13 cellular contexts compared by ENCODE assay signal in the genomic region with DNA sequence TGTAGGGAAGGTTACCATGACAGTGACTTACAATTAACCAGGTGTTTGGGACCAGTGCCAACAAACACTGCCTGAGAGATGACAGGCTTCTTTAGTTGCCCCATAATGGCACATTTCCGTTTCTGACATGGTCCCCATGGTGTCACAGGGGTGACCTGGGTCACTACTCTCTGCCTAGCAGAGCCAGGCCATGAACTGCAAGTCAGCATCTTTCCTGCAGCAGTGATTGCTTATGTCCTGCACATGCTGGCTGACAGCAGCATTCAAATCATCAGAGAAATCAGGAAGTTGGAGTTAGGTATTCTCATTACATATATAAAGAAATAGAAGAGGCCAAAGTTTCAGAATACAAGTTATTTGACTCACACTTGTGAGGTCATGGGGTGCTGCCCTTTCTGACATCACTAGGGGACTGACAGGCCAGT. TPM values are rescaled to one million over a fixed set of nuclear protein-coding genes. Genes with fewer than 3 reads are reported as not detected.
DNase-seq lines count a peak whose midpoint lies in the region; ATAC-seq, FAIRE-seq and TF ChIP-seq lines count a peak whose summit lies in the region.
"Had no signal": no experiment of that assay in that cellular context is flagged by ENCODE, and none has a peak within 500 bp of the region (broad histone marks: within the 10 kb centered on the region; RNA-seq: fewer than 3 reads in every experiment).

No MANE protein-coding gene starts in this region.

- no peak for FAIRE-seq in pancreas (lab: Jason Lieb, UNC)
- FAIRE-seq: endothelial cell of umbilical vein had no signal

- H3K9me3 ChIP-seq in OCI-LY7 (ENCODE audit: low read length): no peaks in the 10 kb centered on the region; the same call in 1 of the 2 replicates
- no peaks in the 10 kb centered on the region for H3K9me3 ChIP-seq in pancreas

- peak overlapping the region; percentile 82 for H2AFZ ChIP-seq in OCI-LY7 (ENCODE audit: low read length)

- H3K4me3 ChIP-seq in OCI-LY7 (ENCODE audit: low read depth, low read length, poor library complexity, severe bottlenecking) (no peak overlapping the region), pancreas (no peak overlapping the region)

- no peak overlapping the region for H3K27ac ChIP-seq in OCI-LY7 (ENCODE audit: low read depth, low read length, poor library complexity, severe bottlenecking)
- H3K27ac ChIP-seq in pancreas: no peak overlapping the region

- H3K27me3 ChIP-seq in pancreas: no peaks in the 10 kb centered on the region

- DNase-seq in NCI-H2081 (lab: John Stamatoyannopoulos, UW) (peak; percentile 31 to 78), NCI-H2081 treated with DMSO at 0.1 percent for 48 hours (lab: John Stamatoyannopoulos, UW) (no peak), HT-29 (ENCODE audit: low spot score) (peak; percentile 21), OCI-LY7 (ENCODE audit: low spot score) (peak; percentile 54), pancreas (no peak), posterior cingulate gyrus (no peak), GM19238 (ENCODE audit: insufficient read length, low spot score) (no peak)
- DNase-seq: activated CD4-positive, alpha-beta T cell treated with anti-CD3 and anti-CD28 coated beads for 4 hours; DMS79 treated with DMSO at 0.1 percent for 48 hours; retina had no signal

- H3K4me1 ChIP-seq in OCI-LY7 (ENCODE audit: insufficient read depth, low read length, poor library complexity, severe bottlenecking) (peaks cover 40% of the 10 kb centered on the region), pancreas (peaks cover 0 to 13% (median 7%) of the 10 kb centered on the region in 3 donors)

- intact Hi-C loops in OCI-LY7 (cut with micrococcal nuclease; ENCODE audit: unreplicated experiment) (no loop called here), pancreas (cut with DNase I) (no loop called here), posterior cingulate gyrus (cut with DNase I) (no loop called here)

- H3K4me2 ChIP-seq in OCI-LY7 (ENCODE audit: low read length): peak overlapping the region; percentile 62

- no peaks in the 10 kb centered on the region for H3K9me2 ChIP-seq in OCI-LY7 (ENCODE audit: insufficient read depth, low read length)

- H3K36me3 ChIP-seq in OCI-LY7 (ENCODE audit: insufficient read depth, low read length): no peaks in the 10 kb centered on the region
- H3K36me3 ChIP-seq in pancreas: no peaks in the 10 kb centered on the region

- no TSS peak for BruUV-seq in OCI-LY7 (replicated peaks; lab: Mats Ljungman, UMichigan)

- no peaks in the 10 kb centered on the region for H4K20me1 ChIP-seq in OCI-LY7 (ENCODE audit: insufficient read depth, low read length)

- POLR2A ChIA-PET in OCI-LY7 (lab: Charles Lee): interaction anchor here (0.8 to 1.7 kb wide), 4 partner anchors 11 to 58 kb away, joined by 4 to 6 read pairs (median 4); no protein-coding TSS in a partner anchor

- 59 to 64% methylated on average over 1 of the region's 1 CpG for WGBS in pancreas, 2 donors

- ATAC-seq in pancreas (peak in 3 of 4 donors; percentile 32 to 68 (median 49)), HG02970 (IDR thresholded peaks at IDR 0.05; ENCODE audit: low FRiP score, unreplicated experiment) (no peak)
- ATAC-seq: SK-N-SH treated with all-trans-retinoic acid at 6 μM for 48 hours had no signal

- CTCF ChIA-PET in OCI-LY7 (lab: Charles Lee; ENCODE audit: unreplicated experiment): no interaction called here

- H3K79me2 ChIP-seq in OCI-LY7 (ENCODE audit: insufficient read depth, low read depth, low read length): no peaks in the 10 kb centered on the region

- TF ChIP-seq CTCF in OCI-LY7 (conservative IDR thresholded peaks at IDR 0.05; ENCODE audit: low read length) (no peak), pancreas (IDR thresholded peaks at IDR 0.05) (no peak)

RNA-seq across cellular contexts. Expression of gene ZNRF2, which starts 47.1 kb away (rescaled TPM):
- 37.5 and 38.5 TPM in 2 replicates for total RNA-seq in HT-29 (2014; rRNA removed; shearing (Covaris generic))
- 18.0 and 24.7 TPM in 2 replicates for total RNA-seq in OCI-LY7 (2014; rRNA removed; shearing (Covaris generic))
- total RNA-seq in OCI-LY7 (2022) (21.2 and 25.7 TPM in 2 replicates), pancreas (10 to 100 TPM in 5 of 6 donors, 1 to 10 TPM in 1; 9.9 to 17.1 (median 11.8) TPM)
- 1 to 10 TPM; 4.9 to 7.6 TPM for polyA plus RNA-seq in pancreas

Comparison
In these comparisons a context has a peak if more than half of its experiments do, and no peak if none do; other contexts are left out.
1. DNase-seq: peak in NCI-H2081 (2 of 2), HT-29 (single experiment) and OCI-LY7 (single experiment); none in NCI-H2081 treated with DMSO at 0.1 percent for 48 hours (single experiment), pancreas (0 of 6), posterior cingulate gyrus (0 of 10) and GM19238 (single experiment).